16 cellular contexts compared by ENCODE assay signal in the genomic region with DNA sequence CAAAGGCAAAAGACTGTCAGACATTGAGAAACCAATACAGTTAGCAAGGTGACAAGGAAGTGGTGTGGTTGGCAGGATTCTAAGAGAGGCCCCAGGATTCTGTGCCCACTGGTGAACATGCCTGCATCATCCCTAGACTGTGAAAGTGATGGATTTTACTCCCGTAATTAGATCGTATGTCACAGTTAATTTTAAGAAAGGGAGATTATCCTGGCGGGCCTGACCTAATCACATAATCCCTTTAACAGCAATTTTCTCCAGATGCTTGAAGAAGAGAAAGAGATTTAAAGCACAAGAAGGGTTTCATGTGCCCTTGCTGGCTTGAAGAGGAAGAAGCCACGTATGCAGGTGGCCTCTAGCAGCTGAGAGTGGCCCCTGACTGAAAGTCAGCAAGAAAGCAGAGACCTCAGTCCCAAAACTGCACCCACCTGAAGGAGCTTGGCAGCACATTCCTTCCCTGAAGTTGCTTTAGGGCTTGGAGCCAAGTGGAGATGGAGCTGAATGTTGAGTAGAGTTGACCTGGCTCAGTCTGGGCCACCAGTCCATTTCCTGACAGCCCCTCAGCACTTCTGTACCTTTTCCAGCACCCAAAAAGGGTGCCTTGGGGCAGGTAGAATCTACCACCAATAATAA. TPM values are rescaled to one million over a fixed set of nuclear protein-coding genes. Genes with fewer than 3 reads are reported as not detected.
DNase-seq lines count a peak whose midpoint lies in the region; ATAC-seq and TF ChIP-seq lines count a peak whose summit lies in the region.
"Had no signal": no experiment of that assay in that cellular context is flagged by ENCODE, and none has a peak within 500 bp of the region (broad histone marks: within the 10 kb centered on the region; RNA-seq: fewer than 3 reads in every experiment).

No MANE protein-coding gene starts in this region.

- H3K27me3 ChIP-seq in H9 (ENCODE audit: insufficient read depth, low read length) (no peaks in the 10 kb centered on the region), osteoblast (ENCODE audit: insufficient read depth, low read length) (no peaks in the 10 kb centered on the region)
- H3K27me3 ChIP-seq: gastrocnemius medialis, SJSA1 had no signal

- H3K9me3 ChIP-seq in H9 (ENCODE audit: control insufficient read depth, low read depth, low read length), result no peaks in the 10 kb centered on the region
- H3K9me3 ChIP-seq in osteoblast (ENCODE audit: low read depth, low read length), result no peaks in the 10 kb centered on the region
- H3K9me3 ChIP-seq: prostate gland, SJSA1 had no signal

- H3K79me2 ChIP-seq in H9 (ENCODE audit: insufficient read depth, low read length) (no peaks in the 10 kb centered on the region), osteoblast (ENCODE audit: insufficient read depth, low read length) (no peaks in the 10 kb centered on the region)

- H2BK15ac ChIP-seq in H9 (ENCODE audit: low read depth, low read length), result no peak overlapping the region

- H3K4me2 ChIP-seq in H9 (ENCODE audit: insufficient read depth, insufficient read length, low read length) (no peak overlapping the region), osteoblast (ENCODE audit: insufficient read depth, low read length) (no peak overlapping the region)

- no peak overlapping the region for H3K9ac ChIP-seq in H9 (ENCODE audit: extremely low read depth, insufficient read length, low read length)

- H2BK5ac ChIP-seq in H9 (ENCODE audit: insufficient read length, low read length), result no peak overlapping the region

- no peak overlapping the region for H3K56ac ChIP-seq in H9 (ENCODE audit: insufficient read length, low read depth, low read length)

- no peak overlapping the region for H4K8ac ChIP-seq in H9 (replicated peaks; ENCODE audit: insufficient read length, low read depth, low read length)

- no peaks in the 10 kb centered on the region for H3K79me1 ChIP-seq in H9 (ENCODE audit: insufficient read depth, low read depth, low read length, poor library complexity, severe bottlenecking)

- CTCF ChIA-PET in activated CD8-positive, alpha-beta T cell treated with anti-CD3 and anti-CD28 coated beads, Interleukin-2, amount 10 ng/mL, durations not matched to agents 7 days and 5 days (lab: Charles Lee), result interaction anchor here (0.6 to 1.8 kb wide), 34 partner anchors 10 to 699 kb away, joined by 3 to 21 read pairs (median 4); a partner anchor contains a TSS
- CTCF ChIA-PET in activated CD8-positive, alpha-beta T cell treated with anti-CD3 and anti-CD28 coated beads for 36 hours (lab: Charles Lee), result interaction anchor here (0.6 to 1.8 kb wide), 51 partner anchors 9 to 1029 kb away, joined by 3 to 39 read pairs (median 4); a partner anchor contains a TSS

- peaks cover 27% of the 10 kb centered on the region for H3K4me1 Mint-ChIP-seq in activated CD8-positive, alpha-beta T cell treated with anti-CD3 and anti-CD28 coated beads, Interleukin-2, amount 10 ng/mL, durations not matched to agents 7 days and 5 days (ENCODE audit: low read depth)
- H3K4me1 Mint-ChIP-seq in activated CD8-positive, alpha-beta T cell treated with anti-CD3 and anti-CD28 coated beads for 36 hours (ENCODE audit: low read depth), result no peaks in the 10 kb centered on the region
- H3K4me1 Mint-ChIP-seq in H9, result peaks cover 2 to 4% of the 10 kb centered on the region in 2 experiments; a peak in 2 of 4 replicates

- no peak overlapping the region for H2BK12ac ChIP-seq in H9 (ENCODE audit: insufficient read length, low read depth, low read length)

- POLR2A ChIA-PET in activated CD8-positive, alpha-beta T cell treated with anti-CD3 and anti-CD28 coated beads, Interleukin-2, amount 10 ng/mL, durations not matched to agents 7 days and 5 days (lab: Charles Lee), result interaction anchor here (0.6 to 0.9 kb wide), 2 partner anchors 136 to 766 kb away, joined by 3 read pairs; a partner anchor contains a TSS
- POLR2A ChIA-PET in activated CD8-positive, alpha-beta T cell treated with anti-CD3 and anti-CD28 coated beads for 36 hours (lab: Charles Lee), result no interaction called here

- no peak overlapping the region for H3K23ac ChIP-seq in H9 (ENCODE audit: insufficient read length, low read depth, low read length)

- peak overlapping the region; percentile 26 for H3K27ac Mint-ChIP-seq in activated CD8-positive, alpha-beta T cell treated with anti-CD3 and anti-CD28 coated beads, Interleukin-2, amount 10 ng/mL, durations not matched to agents 7 days and 5 days
- no peak overlapping the region for H3K27ac Mint-ChIP-seq in activated CD8-positive, alpha-beta T cell treated with anti-CD3 and anti-CD28 coated beads for 36 hours
- peak overlapping the region in 2 of 3 experiments; percentile 14 to 50; a peak in 1 of 7 replicates for H3K27ac Mint-ChIP-seq in H9
- H3K27ac Mint-ChIP-seq: CD14-positive monocyte had no signal

- H3K4me3 Mint-ChIP-seq in activated CD8-positive, alpha-beta T cell treated with anti-CD3 and anti-CD28 coated beads, Interleukin-2, amount 10 ng/mL, durations not matched to agents 7 days and 5 days, result no peak overlapping the region
- no peak overlapping the region for H3K4me3 Mint-ChIP-seq in activated CD8-positive, alpha-beta T cell treated with anti-CD3 and anti-CD28 coated beads for 36 hours
- H3K4me3 Mint-ChIP-seq in H9, result no peak overlapping the region
- H3K4me3 Mint-ChIP-seq: CD14-positive monocyte had no signal

- H3K23me2 ChIP-seq in H9 (ENCODE audit: insufficient read length, low read depth, low read length, poor library complexity, severe bottlenecking), result no peaks in the 10 kb centered on the region

- no peak overlapping the region for H2BK20ac ChIP-seq in H9 (ENCODE audit: low read depth, low read length, poor library complexity, severe bottlenecking)

- no peak for TF ChIP-seq CTCF in activated CD8-positive, alpha-beta T cell treated with anti-CD3 and anti-CD28 coated beads for 36 hours (IDR thresholded peaks at IDR 0.05)
- no peak for TF ChIP-seq CTCF in H9 (conservative IDR thresholded peaks at IDR 0.05)
- TF ChIP-seq CTCF in osteoblast (IDR thresholded peaks at IDR 0.05; ENCODE audit: extremely low read depth, low read depth, low read length), result no peak

- ATAC-seq in activated CD8-positive, alpha-beta T cell treated with anti-CD3 and anti-CD28 coated beads, Interleukin-2, amount 10 ng/mL, durations not matched to agents 7 days and 5 days, result peak; percentile 22
- no peak for ATAC-seq in activated CD8-positive, alpha-beta T cell treated with anti-CD3 and anti-CD28 coated beads for 36 hours
- ATAC-seq in HG03439 (IDR thresholded peaks at IDR 0.05; ENCODE audit: unreplicated experiment), result peak; percentile 25

- peaks cover 8% of the 10 kb centered on the region for H3K36me3 Mint-ChIP-seq in activated CD8-positive, alpha-beta T cell treated with anti-CD3 and anti-CD28 coated beads, Interleukin-2, amount 10 ng/mL, durations not matched to agents 7 days and 5 days (ENCODE audit: low read depth)
- no peaks in the 10 kb centered on the region for H3K36me3 Mint-ChIP-seq in activated CD8-positive, alpha-beta T cell treated with anti-CD3 and anti-CD28 coated beads for 36 hours (ENCODE audit: low read depth)
- peaks cover 22 to 28% (median 23%) of the 10 kb centered on the region in 3 experiments for H3K36me3 Mint-ChIP-seq in H9 (ENCODE audit: insufficient read depth in 1 of 3, low read depth in 3 of 3)
- H3K36me3 Mint-ChIP-seq: CD14-positive monocyte had no signal

- H3K36me3 ChIP-seq in osteoblast (ENCODE audit: insufficient read depth, low read length), result no peaks in the 10 kb centered on the region
- H3K36me3 ChIP-seq: gastrocnemius medialis, prostate gland, SJSA1 had no signal

- no peak overlapping the region for H3K18ac ChIP-seq in H9 (ENCODE audit: insufficient read length, low read depth, low read length)

- H4K5ac ChIP-seq in H9 (ENCODE audit: insufficient read length, low read depth, low read length), result no peak overlapping the region

- H3K27ac ChIP-seq in H9 (ENCODE audit: insufficient read length, low read depth, low read length) (no peak overlapping the region), osteoblast (ENCODE audit: low read depth, low read length) (no peak overlapping the region)
- H3K27ac ChIP-seq: gastrocnemius medialis, prostate gland, SJSA1 had no signal

- H3K27me3 Mint-ChIP-seq in activated CD8-positive, alpha-beta T cell treated with anti-CD3 and anti-CD28 coated beads, Interleukin-2, amount 10 ng/mL, durations not matched to agents 7 days and 5 days (ENCODE audit: low read depth), result no peaks in the 10 kb centered on the region
- no peaks in the 10 kb centered on the region for H3K27me3 Mint-ChIP-seq in activated CD8-positive, alpha-beta T cell treated with anti-CD3 and anti-CD28 coated beads for 36 hours
- peaks cover 2% of the 10 kb centered on the region; the same call in 1 of the 2 replicates for H3K27me3 Mint-ChIP-seq in H9 (ENCODE audit: low read depth)

- H4K91ac ChIP-seq in H9 (ENCODE audit: insufficient read length, low read depth, low read length), result no peak overlapping the region

- H3T11ph ChIP-seq in H9 (ENCODE audit: low read length), result no peak overlapping the region

- intact Hi-C loops in activated CD8-positive, alpha-beta T cell treated with anti-CD3 and anti-CD28 coated beads for 36 hours (cut with micrococcal nuclease), result no loop called here

- no peak overlapping the region for H2AK5ac ChIP-seq in H9 (ENCODE audit: insufficient read length, low read length)

- no peak overlapping the region for H3K4me3 ChIP-seq in osteoblast (ENCODE audit: insufficient read depth, low read length)
- H3K4me3 ChIP-seq: gastrocnemius medialis, prostate gland, SJSA1 had no signal

- no peak overlapping the region for H2AFZ ChIP-seq in H9 (ENCODE audit: low read length)
- H2AFZ ChIP-seq in osteoblast (ENCODE audit: low read length), result no peak overlapping the region

- WGBS in H9 (ENCODE audit: extremely low coverage, insufficient read length, low lambda C conversion rate), result no CpG with 5 or more reads among the region's 4 CpGs

- H3K4me1 ChIP-seq in H9 (ENCODE audit: insufficient read depth, low read length) (peaks cover 2% of the 10 kb centered on the region; the same call in 1 of the 2 replicates), osteoblast (ENCODE audit: insufficient read depth, low read length) (no peaks in the 10 kb centered on the region)
- H3K4me1 ChIP-seq: gastrocnemius medialis, prostate gland, SJSA1 had no signal

- no peaks in the 10 kb centered on the region for H4K20me1 ChIP-seq in H9 (ENCODE audit: control insufficient read depth, insufficient read depth, insufficient read length)
- H4K20me1 ChIP-seq in osteoblast (ENCODE audit: insufficient read depth, low read length), result no peaks in the 10 kb centered on the region

- H3K4ac ChIP-seq in H9 (ENCODE audit: low read depth, low read length), result no peak overlapping the region

- H3K14ac ChIP-seq in H9 (ENCODE audit: insufficient read depth, low read length), result no peak overlapping the region

- DNase-seq in activated CD8-positive, alpha-beta T cell treated with anti-CD3 and anti-CD28 coated beads, Interleukin-2, amount 10 ng/mL, durations not matched to agents 7 days and 5 days, result no peak
- DNase-seq in activated CD8-positive, alpha-beta T cell treated with anti-CD3 and anti-CD28 coated beads for 36 hours, result no peak
- DNase-seq in H9, result no peak
- DNase-seq in osteoblast (ENCODE audit: insufficient read length, low spot score, missing footprints), result peak; percentile 31
- no peak for DNase-seq in CD1c-positive myeloid dendritic cell (ENCODE audit: extremely low spot score)
- DNase-seq in NCI-H1694 treated with DMSO at 0.1 percent for 48 hours (lab: John Stamatoyannopoulos, UW), result no peak
- DNase-seq in nucleus accumbens (lab: John Stamatoyannopoulos, UW), result no peak
- DNase-seq: 8988T, NCI-H1092 had no signal

- no peak overlapping the region for H2BK120ac ChIP-seq in H9 (ENCODE audit: low read depth, low read length, poor library complexity, severe bottlenecking)

- H3K9me3 Mint-ChIP-seq in activated CD8-positive, alpha-beta T cell treated with anti-CD3 and anti-CD28 coated beads, Interleukin-2, amount 10 ng/mL, durations not matched to agents 7 days and 5 days (ENCODE audit: insufficient read depth), result peaks cover 1% of the 10 kb centered on the region
- peaks cover 12% of the 10 kb centered on the region for H3K9me3 Mint-ChIP-seq in activated CD8-positive, alpha-beta T cell treated with anti-CD3 and anti-CD28 coated beads for 36 hours
- peaks cover 14 to 17% of the 10 kb centered on the region in 2 experiments for H3K9me3 Mint-ChIP-seq in H9

RNA-seq across cellular contexts. Expression of a gene that starts 49.1 kb away (rescaled TPM):
- 10 to 100 TPM; 42.1 to 55.7 TPM for total RNA-seq in activated CD8-positive, alpha-beta T cell treated with anti-CD3 and anti-CD28 coated beads, Interleukin-2, amount 10 ng/mL, durations not matched to agents 7 days and 5 days
- 10 to 100 TPM; 61.0 to 65.9 TPM for total RNA-seq in activated CD8-positive, alpha-beta T cell treated with anti-CD3 and anti-CD28 coated beads for 36 hours
- total RNA-seq in H9 (2021) (59.6 and 64.6 TPM in 2 replicates), osteoblast (43.0 and 46.3 TPM in 2 replicates)

RNA-seq across cellular contexts. Expression of a gene that starts 58.7 kb away (rescaled TPM):
- total RNA-seq in activated CD8-positive, alpha-beta T cell treated with anti-CD3 and anti-CD28 coated beads, Interleukin-2, amount 10 ng/mL, durations not matched to agents 7 days and 5 days, result under 1 TPM; 0.13 to 0.32 TPM
- not detected for total RNA-seq in activated CD8-positive, alpha-beta T cell treated with anti-CD3 and anti-CD28 coated beads for 36 hours
- total RNA-seq in H9 (2021) (not detected in 2 replicates), osteoblast (under 0.01 and 0.36 TPM in 2 replicates)
- total RNA-seq: gastrocnemius medialis, liver, myocyte had no signal
